18 cellular contexts compared by ENCODE assay signal in genomic region chr1:187715483-187715882, GRCh38.
"Had no signal": no experiment of that assay in that cellular context is flagged by ENCODE, and none has a peak within 500 bp of the region (broad histone marks: within the 10 kb centered on the region; RNA-seq: fewer than 3 reads in every experiment).

No MANE protein-coding gene starts in this region.

- H3K36me3 ChIP-seq: cardiac muscle cell, esophagus squamous epithelium, ovary had no signal

- FAIRE-seq: colon, keratinocyte had no signal

- DNase-seq: activated CD4-positive, alpha-beta memory T cell treated with anti-CD3 and anti-CD28 coated beads, Interleukin-2, amount 10 ng/mL, durations not matched to agents 7 days and 5 days; activated CD4-positive, alpha-beta T cell treated with anti-CD3 and anti-CD28 coated beads for 36 hours; activated gamma-delta T cell treated with Interleukin-2 at 50 U/mL for 16 hours; activated T-cell treated with anti-CD3 and anti-CD28 coated beads, Interleukin-2, amount 50 U/mL, for 72 hours; esophagus squamous epithelium; foreskin keratinocyte; mesendoderm; ovary; stimulated activated CD4-positive, alpha-beta T cell treated with anti-CD3 and anti-CD28 coated beads, Interleukin-15, amount 100 ng/mL, for 24 hours; stimulated activated CD4-positive, alpha-beta T cell treated with anti-CD3 and anti-CD28 coated beads, Interleukin-4, amount 100 ng/mL, for 4 hours; stimulated activated naive CD8-positive, alpha-beta T cell treated with anti-CD3 and anti-CD28 coated beads, Interleukin-15, amount 100 ng/mL, for 72 hours; T-helper 9 cell; testis had no signal

- H3K27ac Mint-ChIP-seq: activated CD4-positive, alpha-beta memory T cell treated with anti-CD3 and anti-CD28 coated beads, Interleukin-2, amount 10 ng/mL, durations not matched to agents 7 days and 5 days; activated CD4-positive, alpha-beta T cell treated with anti-CD3 and anti-CD28 coated beads for 36 hours; activated T-cell treated with anti-CD3 and anti-CD28 coated beads, Interleukin-2, amount 50 U/mL, for 72 hours; stimulated activated naive CD8-positive, alpha-beta T cell treated with anti-CD3 and anti-CD28 coated beads, Interleukin-15, amount 100 ng/mL, for 72 hours had no signal

- H3K27me3 Mint-ChIP-seq: activated CD4-positive, alpha-beta memory T cell treated with anti-CD3 and anti-CD28 coated beads, Interleukin-2, amount 10 ng/mL, durations not matched to agents 7 days and 5 days; activated CD4-positive, alpha-beta T cell treated with anti-CD3 and anti-CD28 coated beads for 36 hours; stimulated activated naive CD8-positive, alpha-beta T cell treated with anti-CD3 and anti-CD28 coated beads, Interleukin-15, amount 100 ng/mL, for 72 hours had no signal

- H3K4me3 ChIP-seq: cardiac muscle cell, esophagus squamous epithelium, ovary, testis had no signal

- H3K4me1 Mint-ChIP-seq: activated CD4-positive, alpha-beta memory T cell treated with anti-CD3 and anti-CD28 coated beads, Interleukin-2, amount 10 ng/mL, durations not matched to agents 7 days and 5 days; activated CD4-positive, alpha-beta T cell treated with anti-CD3 and anti-CD28 coated beads for 36 hours; neural crest cell; stimulated activated naive CD8-positive, alpha-beta T cell treated with anti-CD3 and anti-CD28 coated beads, Interleukin-15, amount 100 ng/mL, for 72 hours had no signal

- H3K4me3 Mint-ChIP-seq: activated CD4-positive, alpha-beta memory T cell treated with anti-CD3 and anti-CD28 coated beads, Interleukin-2, amount 10 ng/mL, durations not matched to agents 7 days and 5 days; activated CD4-positive, alpha-beta T cell treated with anti-CD3 and anti-CD28 coated beads for 36 hours; activated T-cell treated with anti-CD3 and anti-CD28 coated beads, Interleukin-2, amount 50 U/mL, for 72 hours; neural crest cell; stimulated activated naive CD8-positive, alpha-beta T cell treated with anti-CD3 and anti-CD28 coated beads, Interleukin-15, amount 100 ng/mL, for 72 hours had no signal

- H3K27me3 ChIP-seq: cardiac muscle cell, esophagus squamous epithelium, foreskin keratinocyte, ovary, testis had no signal

- H3K9me3 Mint-ChIP-seq: neural crest cell had no signal

- H3K9me3 ChIP-seq: esophagus squamous epithelium, ovary, testis had no signal

- H3K27ac ChIP-seq: cardiac muscle cell, esophagus squamous epithelium, foreskin keratinocyte, ovary, testis, VCaP had no signal

- H3K4me1 ChIP-seq: esophagus squamous epithelium, foreskin keratinocyte, testis had no signal
